Comparison of ENCODE assay signal across 8 cellular contexts in genomic region chr21:23887709-23888303, GRCh38.
A peak's percentile ranks its signal among the peaks of the same experiment; 100 is the strongest.
DNase-seq lines count a peak whose midpoint lies in the region; ATAC-seq lines count a peak whose summit lies in the region.

No MANE protein-coding gene starts in this region.

- H3K4me1 Mint-ChIP-seq in immature natural killer cell, result peaks cover 14 to 25% of the 10 kb centered on the region in 2 donors

- peak overlapping the region; percentile 80 to 91 (median 85) for H3K4me3 Mint-ChIP-seq in immature natural killer cell

- peaks cover 0 to 6% (median under 1%) of the 10 kb centered on the region in 6 donors for H3K9me3 Mint-ChIP-seq in immature natural killer cell

- peaks cover 0 to 2% (median 0%) of the 10 kb centered on the region in 3 donors for H3K27me3 Mint-ChIP-seq in immature natural killer cell (ENCODE audit: low read depth in 3 of 3)

- ATAC-seq in GM18517 (IDR thresholded peaks at IDR 0.05; ENCODE audit: unreplicated experiment) (peak; percentile 65), HG03135 (IDR thresholded peaks at IDR 0.05; ENCODE audit: unreplicated experiment) (peak; percentile 96)

- DNase-seq in T-helper 9 cell (peak; percentile 6), immature natural killer cell (peak; percentile 35 to 50 (median 50)), NCI-H510A treated with DMSO at 0.1 percent for 48 hours (lab: John Stamatoyannopoulos, UW) (no peak), iPS-NIHi11 (ENCODE audit: low spot score) (no peak), mucosa of gallbladder (ENCODE audit: low spot score) (no peak), kidney tubule cell (ENCODE audit: low spot score) (no peak)

- H3K36me3 Mint-ChIP-seq in immature natural killer cell, result peaks cover 0 to 4% (median 0%) of the 10 kb centered on the region in 3 donors

- H3K27ac Mint-ChIP-seq in immature natural killer cell, result peak overlapping the region; percentile 65 to 94 (median 88)

Comparison
In these comparisons a context has a peak if more than half of its experiments do, and no peak if none do; other contexts are left out.
1. DNase-seq: peak in T-helper 9 cell (single experiment) and immature natural killer cell (3 of 3); none in NCI-H510A treated with DMSO at 0.1 percent for 48 hours (single experiment), iPS-NIHi11 (single experiment), mucosa of gallbladder (single experiment) and kidney tubule cell (single experiment).